Comparison of ENCODE assay signal across 8 cellular contexts in the genomic region with DNA sequence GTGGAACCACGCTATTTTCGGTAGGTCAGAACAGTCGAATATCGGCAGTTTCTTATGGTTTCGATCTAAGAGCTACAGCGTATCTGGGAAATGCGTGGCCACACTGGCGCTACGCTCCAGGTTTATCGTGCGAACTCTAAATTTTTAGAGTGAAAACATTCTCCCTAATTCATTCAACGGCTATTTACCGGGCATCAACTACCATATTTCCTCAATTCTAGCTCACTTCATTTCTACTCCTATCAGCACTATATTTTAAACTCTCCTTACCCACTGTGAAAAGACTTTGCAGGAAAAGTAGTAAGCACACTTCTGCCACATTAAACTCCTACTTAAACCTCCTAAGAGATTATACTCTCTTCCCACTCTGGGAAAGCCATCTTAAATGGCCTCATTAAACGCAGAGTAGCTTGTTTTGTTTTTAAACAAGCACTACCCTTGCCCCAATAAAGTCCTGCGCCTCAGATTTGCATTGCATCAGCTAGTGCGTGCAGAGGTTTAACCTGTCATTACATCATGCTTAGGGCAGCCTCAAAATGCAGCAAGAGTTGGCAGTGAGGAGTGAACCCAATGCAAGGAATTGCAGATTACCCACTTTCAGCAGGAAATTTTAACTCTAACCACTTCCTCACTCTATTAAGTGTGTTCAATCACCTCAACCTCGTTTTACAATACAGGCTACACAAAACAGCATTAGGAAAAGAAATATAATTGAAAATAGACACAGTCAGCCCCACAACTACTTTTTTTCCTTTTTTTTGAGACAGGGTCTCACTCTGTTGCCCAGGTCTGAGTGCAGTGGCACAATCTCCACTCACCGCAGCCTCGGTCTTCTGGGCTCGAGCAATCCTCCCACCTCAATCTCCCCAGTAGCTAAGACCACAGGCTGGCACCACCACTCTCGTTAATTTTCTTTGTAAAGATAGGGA. TPM values are rescaled to one million over a fixed set of nuclear protein-coding genes. Genes with fewer than 3 reads are reported as not detected.
A peak's percentile ranks its signal among the peaks of the same experiment; 100 is the strongest.
DNase-seq lines count a peak whose midpoint lies in the region; ATAC-seq, FAIRE-seq and TF ChIP-seq lines count a peak whose summit lies in the region.

No MANE protein-coding gene starts in this region.

- DNase-seq in GDM1 (lab: John Stamatoyannopoulos, UW) (peak; percentile 6), HT-29 (ENCODE audit: low spot score) (peak; percentile 78), SK-MEL-5 (ENCODE audit: low read depth, low spot score) (peak; percentile 74), astrocyte of the spinal cord (ENCODE audit: low read depth, low spot score) (peak; percentile 91), small intestine (peak; percentile 79), NCI-H446 treated with DMSO at 0.1 percent for 48 hours (lab: John Stamatoyannopoulos, UW) (no peak)

- peaks cover 20% of the 10 kb centered on the region for H3K4me1 ChIP-seq in iPS-20b (ENCODE audit: insufficient read depth, low read length)
- H3K4me1 ChIP-seq in small intestine (ENCODE audit: control insufficient read depth in 2 of 2, insufficient read depth in 1 of 2, low read depth in 1 of 2, low read length in 1 of 2): peaks cover 8 to 12% of the 10 kb centered on the region in 2 donors

- in situ Hi-C loops in SK-MEL-5 (cut with HindIII; ENCODE audit: low pct_unique_long_range_greater_than_20kb, low sequenced_read_pairs) (no loop called here), astrocyte of the spinal cord (cut with HindIII; ENCODE audit: low sequenced_read_pairs) (no loop called here)

- no peak for FAIRE-seq in small intestine (lab: Jason Lieb, UNC)

- H3K4me3 ChIP-seq in astrocyte of the spinal cord (ENCODE audit: low read depth, low read length) (peak overlapping the region; percentile 57), iPS-20b (ENCODE audit: low read length) (peak overlapping the region; percentile 85), small intestine (ENCODE audit: low read depth in 1 of 2, low read length in 2 of 2) (peak overlapping the region; percentile 50 to 72)

- H3K36me3 ChIP-seq in iPS-20b (ENCODE audit: insufficient read depth, low read depth, low read length) (peaks cover 9% of the 10 kb centered on the region), small intestine (ENCODE audit: control insufficient read depth in 2 of 2, insufficient read depth in 2 of 2, low read length in 2 of 2) (no peaks in the 10 kb centered on the region)

- H3K27me3 ChIP-seq in iPS-20b (ENCODE audit: insufficient read depth, low read length) (no peaks in the 10 kb centered on the region), small intestine (ENCODE audit: control insufficient read depth in 2 of 2, insufficient read depth in 2 of 2, low read length in 2 of 2) (no peaks in the 10 kb centered on the region)

- 13 to 15% (median 15%) methylated on average over 21 of the region's 21 CpGs for WGBS in small intestine, 3 donors

- no peaks in the 10 kb centered on the region for H3K9me3 ChIP-seq in iPS-20b (ENCODE audit: insufficient read depth, low read depth, low read length)
- H3K9me3 ChIP-seq in small intestine (ENCODE audit: control insufficient read depth, low read depth): no peaks in the 10 kb centered on the region

- peak overlapping the region; percentile 8 for H3K27ac ChIP-seq in iPS-20b (ENCODE audit: low read length)
- peak overlapping the region; percentile 79 to 89 for H3K27ac ChIP-seq in small intestine (ENCODE audit: low read depth in 1 of 2, low read length in 1 of 2)

- H3K9ac ChIP-seq in iPS-20b (ENCODE audit: low read depth, low read length): peak overlapping the region; percentile 90

- peak; percentile 68 for ATAC-seq in GM21447 (IDR thresholded peaks at IDR 0.05; ENCODE audit: unreplicated experiment)

- TF ChIP-seq CTCF in astrocyte of the spinal cord (IDR thresholded peaks at IDR 0.05; ENCODE audit: low read depth, low read length): no peak

RNA-seq across cellular contexts. Expression of gene SIAH1, which starts 18.8 kb away (rescaled TPM):
- 23.7 and 24.8 TPM in 2 replicates for total RNA-seq in HT-29 (2014; rRNA removed; shearing (Covaris generic))
- 33.2 and 34.7 TPM in 2 replicates for total RNA-seq in SK-MEL-5 (2014; rRNA removed; shearing (Covaris generic))
- polyA plus RNA-seq in SK-MEL-5 (2015; cell fraction: cytosol; rRNA removed): 24.2 and 28.1 TPM in 2 replicates
- 22.9 and 34.8 TPM in 2 replicates for polyA plus RNA-seq in SK-MEL-5 (2015; cell fraction: nucleus; rRNA removed)
- 10 to 100 TPM; 18.8 to 21.1 (median 20.0) TPM for polyA plus RNA-seq in small intestine
